In the genomic region with DNA sequence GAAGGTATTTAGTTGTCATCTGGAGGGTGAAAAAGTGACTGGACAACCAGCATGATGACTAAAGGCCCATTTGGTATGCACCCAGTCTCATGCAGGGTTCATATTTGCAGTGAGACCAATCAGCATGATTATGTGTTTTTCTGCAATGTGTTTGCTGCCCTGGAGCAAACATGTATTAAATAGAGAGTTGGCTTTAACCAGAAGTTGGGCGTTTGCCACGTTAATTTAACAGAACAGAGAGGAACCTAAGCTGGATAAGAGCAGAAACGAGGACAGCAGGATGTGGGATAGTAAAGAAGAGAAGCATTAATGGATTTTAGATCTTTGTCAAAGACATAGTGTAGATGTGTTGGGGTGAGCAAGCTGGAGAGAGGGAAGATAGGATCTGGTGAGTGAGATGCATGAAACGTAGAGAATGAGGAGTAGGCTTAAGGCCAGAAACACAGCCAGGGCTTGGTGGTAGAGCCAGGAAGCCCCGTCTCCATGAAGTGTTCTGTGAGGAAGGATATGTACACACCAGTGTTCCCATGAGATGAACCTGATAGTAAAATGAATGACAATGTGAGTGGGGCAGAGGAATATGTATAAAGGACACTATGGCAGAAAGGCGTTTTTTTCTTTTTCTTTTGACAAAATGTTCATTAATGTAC, we compare ENCODE assay signal across 18 cellular contexts.
DNase-seq lines count a peak whose midpoint lies in the region; ATAC-seq and TF ChIP-seq lines count a peak whose summit lies in the region.
"Had no signal": no experiment of that assay in that cellular context is flagged by ENCODE, and none has a peak within 500 bp of the region (broad histone marks: within the 10 kb centered on the region; RNA-seq: fewer than 3 reads in every experiment).

No MANE protein-coding gene starts in this region.

- TF ChIP-seq POLR2A in testis (IDR thresholded peaks at IDR 0.05) = no peak

- ATAC-seq in Right ventricle myocardium superior (ENCODE audit: poor library complexity) = peak; percentile 53

- 52 to 63% methylated on average over 6 of the region's 6 CpGs for WGBS in testis, 2 donors

- H3K9me3 ChIP-seq in left ventricle myocardium inferior (replicated peaks) = no peaks in the 10 kb centered on the region
- no peaks in the 10 kb centered on the region for H3K9me3 ChIP-seq in testis
- H3K9me3 ChIP-seq: Peyer's patch had no signal

- H3K4me3 ChIP-seq in left ventricle myocardium inferior = no peak overlapping the region
- H3K4me3 ChIP-seq in LNCaP clone FGC (ENCODE audit: low read depth, low read length) = no peak overlapping the region
- no peak overlapping the region for H3K4me3 ChIP-seq in testis
- H3K4me3 ChIP-seq: Peyer's patch had no signal

- no peak overlapping the region for H3K27ac ChIP-seq in left ventricle myocardium inferior (replicated peaks)
- no peak overlapping the region for H3K27ac ChIP-seq in testis
- H3K27ac ChIP-seq: Peyer's patch had no signal

- no peaks in the 10 kb centered on the region for H3K27me3 ChIP-seq in left ventricle myocardium inferior (ENCODE audit: low read depth)
- no peaks in the 10 kb centered on the region for H3K27me3 ChIP-seq in testis
- H3K27me3 ChIP-seq: Peyer's patch had no signal

- no peak for TF ChIP-seq CTCF in left ventricle myocardium inferior (IDR thresholded peaks at IDR 0.05; ENCODE audit: borderline replicate concordance)
- no peak for TF ChIP-seq CTCF in LNCaP clone FGC (IDR thresholded peaks at IDR 0.05; ENCODE audit: control insufficient read depth, extremely low read depth, insufficient read depth)
- TF ChIP-seq CTCF in testis (IDR thresholded peaks at IDR 0.05) = no peak

- DNase-seq in Right ventricle myocardium superior (no peak), left ventricle myocardium inferior (no peak), LNCaP clone FGC (ENCODE audit: low read depth) (peak; percentile 50), fibroblast of gingiva (ENCODE audit: low read depth) (peak; percentile 1), testis (peak; percentile 34), DMS153 treated with DMSO at 0.1 percent for 48 hours (lab: John Stamatoyannopoulos, UW; ENCODE audit: unreplicated experiment) (no peak), NCI-H128 (lab: John Stamatoyannopoulos, UW; ENCODE audit: unreplicated experiment) (no peak), UCSD-AML1 (lab: John Stamatoyannopoulos, UW; ENCODE audit: unreplicated experiment) (no peak)
- DNase-seq: AML-193; Calu3; CD4-positive, alpha-beta T cell; DMS79 treated with DMSO at 0.1 percent for 48 hours; H9; NCI-H1436 treated with DMSO at 0.1 percent for 48 hours; NCI-H748 treated with DMSO at 0.1 percent for 48 hours; Peyer's patch; SIG-M5; SW 1271 had no signal

- H3K36me3 ChIP-seq in left ventricle myocardium inferior (no peaks in the 10 kb centered on the region), testis (ENCODE audit: low read depth, missing control alignments) (no peaks in the 10 kb centered on the region)
- H3K36me3 ChIP-seq: Peyer's patch had no signal

- no peaks in the 10 kb centered on the region for H3K4me1 ChIP-seq in left ventricle myocardium inferior
- H3K4me1 ChIP-seq in testis = no peaks in the 10 kb centered on the region
- H3K4me1 ChIP-seq: Peyer's patch had no signal

- intact Hi-C loops in Right ventricle myocardium superior (cut with DNase I) = no loop called here
- intact Hi-C loops in left ventricle myocardium inferior (cut with micrococcal nuclease) = no loop called here
- intact Hi-C loops in testis (cut with DNase I; ENCODE audit: low total_unique reads) = no loop called here

Comparison
In these comparisons a context has a peak if more than half of its experiments do, and no peak if none do; other contexts are left out.
1. DNase-seq: peak in LNCaP clone FGC (single experiment), fibroblast of gingiva (single experiment) and testis (single experiment); none in Right ventricle myocardium superior (single experiment), left ventricle myocardium inferior (single experiment), DMS153 treated with DMSO at 0.1 percent for 48 hours (single experiment), NCI-H128 (single experiment) and UCSD-AML1 (single experiment).